33 cellular contexts compared by ENCODE assay signal in genomic region chr4:167171928-167172327, GRCh38.
"Had no signal": no experiment of that assay in that cellular context is flagged by ENCODE, and none has a peak within 500 bp of the region (broad histone marks: within the 10 kb centered on the region; RNA-seq: fewer than 3 reads in every experiment).

No MANE protein-coding gene starts in this region.

- H3K4me1 Mint-ChIP-seq: activated CD4-positive, alpha-beta T cell treated with anti-CD3 and anti-CD28 coated beads for 36 hours; activated CD4-positive, alpha-beta T cell treated with anti-CD3 and anti-CD28 coated beads, Interleukin-2, amount 10 ng/mL, durations not matched to agents 7 days and 5 days; activated naive CD8-positive, alpha-beta T cell treated with anti-CD3 and anti-CD28 coated beads for 36 hours; activated T-helper 17 cell treated with anti-CD3 and anti-CD28 coated beads, Interleukin-2, amount 50 U/mL, for 72 hours had no signal

- H3K27me3 Mint-ChIP-seq: activated CD4-positive, alpha-beta memory T cell treated with anti-CD3 and anti-CD28 coated beads for 36 hours; activated CD4-positive, alpha-beta T cell treated with anti-CD3 and anti-CD28 coated beads for 36 hours; activated CD4-positive, alpha-beta T cell treated with anti-CD3 and anti-CD28 coated beads, Interleukin-2, amount 10 ng/mL, durations not matched to agents 7 days and 5 days; activated CD8-positive, alpha-beta T cell treated with anti-CD3 and anti-CD28 coated beads for 36 hours; activated naive CD8-positive, alpha-beta T cell treated with anti-CD3 and anti-CD28 coated beads for 36 hours; activated T-helper 17 cell treated with anti-CD3 and anti-CD28 coated beads, Interleukin-2, amount 50 U/mL, for 72 hours had no signal

- H3K36me3 Mint-ChIP-seq: activated CD4-positive, alpha-beta memory T cell treated with anti-CD3 and anti-CD28 coated beads for 36 hours; activated naive CD4-positive, alpha-beta T cell treated with anti-CD3 and anti-CD28 coated beads, Interleukin-2, amount 50 U/mL, for 72 hours; activated naive CD8-positive, alpha-beta T cell treated with anti-CD3 and anti-CD28 coated beads for 36 hours had no signal

- DNase-seq: activated CD4-positive, alpha-beta memory T cell treated with anti-CD3 and anti-CD28 coated beads for 36 hours; activated CD4-positive, alpha-beta T cell treated with anti-CD3 and anti-CD28 coated beads for 1 hour; activated CD4-positive, alpha-beta T cell treated with anti-CD3 and anti-CD28 coated beads for 36 hours; activated CD4-positive, alpha-beta T cell treated with anti-CD3 and anti-CD28 coated beads for 48 hours; activated CD4-positive, alpha-beta T cell treated with anti-CD3 and anti-CD28 coated beads, Interleukin-2, amount 10 ng/mL, durations not matched to agents 7 days and 5 days; activated CD4-positive, CD25-positive, alpha-beta regulatory T cell; activated CD8-positive, alpha-beta memory T cell treated with anti-CD3 and anti-CD28 coated beads, Interleukin-2, amount 50 U/mL, for 4 hours; activated CD8-positive, alpha-beta T cell treated with anti-CD3 and anti-CD28 coated beads for 36 hours; activated effector memory CD4-positive, alpha-beta T cell treated with anti-CD3 and anti-CD28 coated beads, Interleukin-2, amount 50 U/mL, for 16 hours; activated gamma-delta T cell treated with Interleukin-2 at 50 U/mL for 16 hours; activated naive CD4-positive, alpha-beta T cell; activated naive CD4-positive, alpha-beta T cell treated with anti-CD3 and anti-CD28 coated beads for 36 hours; activated naive CD4-positive, alpha-beta T cell treated with anti-CD3 and anti-CD28 coated beads, Interleukin-2, amount 50 U/mL, for 16 hours; activated naive CD8-positive, alpha-beta T cell treated with anti-CD3 and anti-CD28 coated beads for 36 hours; activated T-cell treated with anti-CD3 and anti-CD28 coated beads for 4 hours; activated T-cell treated with anti-CD3 and anti-CD28 coated beads, Interleukin-2, amount 50 U/mL, for 1 hour; activated T-cell treated with anti-CD3 and anti-CD28 coated beads, Interleukin-2, amount 50 U/mL, for 4 hours; activated T-cell treated with anti-CD3 and anti-CD28 coated beads, Interleukin-2, amount 50 U/mL, for 72 hours; adrenal gland; amniotic stem cell; aorta; body of pancreas; brain microvascular endothelial cell; central memory CD4-positive, alpha-beta T cell; T-helper 1 cell; T-helper 2 cell; T-helper 9 cell had no signal

- H3K27ac Mint-ChIP-seq: activated CD4-positive, alpha-beta memory T cell treated with anti-CD3 and anti-CD28 coated beads for 36 hours; activated CD4-positive, alpha-beta T cell treated with anti-CD3 and anti-CD28 coated beads for 36 hours; activated CD4-positive, alpha-beta T cell treated with anti-CD3 and anti-CD28 coated beads, Interleukin-2, amount 10 ng/mL, durations not matched to agents 7 days and 5 days; activated CD8-positive, alpha-beta T cell treated with anti-CD3 and anti-CD28 coated beads for 36 hours; activated naive CD4-positive, alpha-beta T cell treated with anti-CD3 and anti-CD28 coated beads for 36 hours; activated naive CD4-positive, alpha-beta T cell treated with anti-CD3 and anti-CD28 coated beads, Interleukin-2, amount 50 U/mL, for 72 hours; activated naive CD8-positive, alpha-beta T cell treated with anti-CD3 and anti-CD28 coated beads for 36 hours; activated T-cell treated with anti-CD3 and anti-CD28 coated beads, Interleukin-2, amount 50 U/mL, for 72 hours; activated T-helper 1 cell treated with anti-CD3 and anti-CD28 coated beads, Interleukin-12 subunit alpha, Interleukin-12 subunit beta, Interleukin-2, Interleukin-4 antibody, amounts not matched to agents 30 ng/mL and 10 ng/mL and 1 ng/mL, durations not matched to agents 14 hours and 24 hours and 36 hours; activated T-helper 17 cell treated with anti-CD3 and anti-CD28 coated beads, Interleukin-2, amount 50 U/mL, for 72 hours; T-helper 1 cell treated with Interleukin-12 subunit alpha and Interleukin-12 subunit beta and Interleukin-4 antibody, amounts not matched to agents 30 μg/mL and 1 μg/mL, for 36 hours; T-helper 2 cell treated with Interferon-gamma antibody and Interleukin-4, amounts not matched to agents 5 μg/mL and 100 μg/mL, for 36 hours had no signal

- H3K9me3 Mint-ChIP-seq: activated CD4-positive, alpha-beta T cell treated with anti-CD3 and anti-CD28 coated beads, Interleukin-2, amount 10 ng/mL, durations not matched to agents 7 days and 5 days; activated CD8-positive, alpha-beta T cell treated with anti-CD3 and anti-CD28 coated beads for 36 hours; activated T-helper 1 cell treated with anti-CD3 and anti-CD28 coated beads, Interleukin-12 subunit alpha, Interleukin-12 subunit beta, Interleukin-2, Interleukin-4 antibody, amounts not matched to agents 30 ng/mL and 10 ng/mL and 1 ng/mL, durations not matched to agents 14 hours and 24 hours and 36 hours; T-helper 1 cell treated with Interleukin-12 subunit alpha and Interleukin-12 subunit beta and Interleukin-4 antibody, amounts not matched to agents 30 μg/mL and 1 μg/mL, for 36 hours; T-helper 2 cell treated with Interferon-gamma antibody and Interleukin-4, amounts not matched to agents 5 μg/mL and 100 μg/mL, for 36 hours had no signal

- H3K4me3 Mint-ChIP-seq: activated CD4-positive, alpha-beta memory T cell treated with anti-CD3 and anti-CD28 coated beads for 36 hours; activated CD4-positive, alpha-beta T cell treated with anti-CD3 and anti-CD28 coated beads for 36 hours; activated CD4-positive, alpha-beta T cell treated with anti-CD3 and anti-CD28 coated beads, Interleukin-2, amount 10 ng/mL, durations not matched to agents 7 days and 5 days; activated CD8-positive, alpha-beta T cell treated with anti-CD3 and anti-CD28 coated beads for 36 hours; activated naive CD4-positive, alpha-beta T cell treated with anti-CD3 and anti-CD28 coated beads for 36 hours; activated naive CD8-positive, alpha-beta T cell treated with anti-CD3 and anti-CD28 coated beads for 36 hours; activated T-cell treated with anti-CD3 and anti-CD28 coated beads, Interleukin-2, amount 50 U/mL, for 4 hours; activated T-cell treated with anti-CD3 and anti-CD28 coated beads, Interleukin-2, amount 50 U/mL, for 72 hours; activated T-helper 1 cell treated with anti-CD3 and anti-CD28 coated beads, Interleukin-12 subunit alpha, Interleukin-12 subunit beta, Interleukin-2, Interleukin-4 antibody, amounts not matched to agents 30 ng/mL and 10 ng/mL and 1 ng/mL, durations not matched to agents 14 hours and 24 hours and 36 hours; activated T-helper 17 cell treated with anti-CD3 and anti-CD28 coated beads, Interleukin-2, amount 50 U/mL, for 72 hours; T-helper 1 cell treated with Interleukin-12 subunit alpha and Interleukin-12 subunit beta and Interleukin-4 antibody, amounts not matched to agents 30 μg/mL and 1 μg/mL, for 36 hours; T-helper 2 cell treated with Interferon-gamma antibody and Interleukin-4, amounts not matched to agents 5 μg/mL and 100 μg/mL, for 36 hours had no signal

- ATAC-seq: activated CD4-positive, alpha-beta T cell treated with anti-CD3 and anti-CD28 coated beads for 36 hours; activated CD4-positive, CD25-positive, alpha-beta regulatory T cell treated with anti-CD3 and anti-CD28 coated beads, Interleukin-2, amount 50 U/mL, for 24 hours; activated CD8-positive, alpha-beta T cell treated with anti-CD3 and anti-CD28 coated beads for 36 hours; activated naive CD4-positive, alpha-beta T cell treated with anti-CD3 and anti-CD28 coated beads, Interleukin-2, amount 50 U/mL, for 72 hours; activated T-cell treated with anti-CD3 and anti-CD28 coated beads, Interleukin-2, amount 50 U/mL, for 4 hours; activated T-cell treated with anti-CD3 and anti-CD28 coated beads, Interleukin-2, amount 50 U/mL, for 72 hours; activated T-helper 17 cell treated with anti-CD3 and anti-CD28 coated beads, Interleukin-2, amount 50 U/mL, for 72 hours; body of pancreas had no signal
